Comparison of ENCODE assay signal across 8 cellular contexts in the genomic region with DNA sequence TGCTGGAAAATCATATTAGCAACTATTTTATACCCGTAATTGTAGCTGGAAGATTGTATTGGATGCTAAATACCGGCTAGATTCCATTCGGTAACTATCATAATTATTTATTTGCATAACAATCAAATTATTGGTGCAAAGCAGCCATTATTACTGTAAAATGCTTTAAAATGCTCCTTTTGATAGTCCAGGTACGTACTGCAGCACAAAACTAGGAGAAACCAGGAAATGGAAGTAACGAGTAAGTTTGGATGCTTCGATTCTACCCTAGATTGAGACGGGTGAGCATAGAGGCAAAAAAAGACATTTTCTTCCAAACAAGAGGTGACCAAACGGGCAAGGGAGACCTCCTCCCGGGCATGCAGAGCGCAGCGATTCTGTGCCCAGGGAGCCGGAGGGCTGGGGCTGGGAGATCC. TPM values are rescaled to one million over a fixed set of nuclear protein-coding genes. Genes with fewer than 3 reads are reported as not detected.
DNase-seq lines count a peak whose midpoint lies in the region; ATAC-seq, FAIRE-seq and TF ChIP-seq lines count a peak whose summit lies in the region.

No MANE protein-coding gene starts in this region.

- H3K36me3 Mint-ChIP-seq in activated CD8-positive, alpha-beta T cell treated with anti-CD3 and anti-CD28 coated beads for 36 hours (ENCODE audit: low read depth) = peaks cover 13% of the 10 kb centered on the region

- peaks cover 21% of the 10 kb centered on the region for H4K20me1 ChIP-seq in DND-41 (ENCODE audit: insufficient read depth, low read length)
- peaks cover 13% of the 10 kb centered on the region for H4K20me1 ChIP-seq in hepatocyte (ENCODE audit: insufficient read depth, poor library complexity, severe bottlenecking)
- H4K20me1 ChIP-seq in smooth muscle cell (ENCODE audit: low read depth) = peaks cover 16% of the 10 kb centered on the region

- H3K79me2 ChIP-seq in DND-41 (ENCODE audit: insufficient read depth, low read length) = peaks cover 31% of the 10 kb centered on the region
- peaks cover 15% of the 10 kb centered on the region for H3K79me2 ChIP-seq in hepatocyte
- peaks cover 19% of the 10 kb centered on the region for H3K79me2 ChIP-seq in smooth muscle cell (ENCODE audit: low read depth)

- no peaks in the 10 kb centered on the region for H3K27me3 Mint-ChIP-seq in activated CD8-positive, alpha-beta T cell treated with anti-CD3 and anti-CD28 coated beads for 36 hours

- no peaks in the 10 kb centered on the region for H3K9me2 ChIP-seq in hepatocyte (replicated peaks; ENCODE audit: insufficient read depth)

- H3K36me3 ChIP-seq in DND-41 (ENCODE audit: insufficient read depth, low read length) (peaks cover 5% of the 10 kb centered on the region), hepatocyte (replicated peaks; ENCODE audit: insufficient read depth, low read depth) (no peaks in the 10 kb centered on the region), smooth muscle cell (ENCODE audit: low read depth) (no peaks in the 10 kb centered on the region)

- H3K4me3 ChIP-seq in DND-41 (ENCODE audit: low read depth in 1 of 2, low read length in 2 of 2) (peak overlapping the region; percentile 76 to 87), hepatocyte (peak overlapping the region; percentile 62), smooth muscle cell (peak overlapping the region; percentile 98)

- FAIRE-seq in urothelium cell line (lab: Jason Lieb, UNC) = no peak

- H3K27ac ChIP-seq in DND-41 (ENCODE audit: low read length) = peak overlapping the region; percentile 82
- H3K27ac ChIP-seq in hepatocyte = peak overlapping the region; percentile 97
- H3K27ac ChIP-seq in smooth muscle cell (ENCODE audit: low read depth) = peak overlapping the region; percentile 98

- peak overlapping the region; percentile 96 for H3K4me3 Mint-ChIP-seq in activated CD8-positive, alpha-beta T cell treated with anti-CD3 and anti-CD28 coated beads for 36 hours

- H3K4me2 ChIP-seq in DND-41 (ENCODE audit: insufficient read depth, low read length) = peak overlapping the region; percentile 81
- H3K4me2 ChIP-seq in hepatocyte = peak overlapping the region; percentile 83
- H3K4me2 ChIP-seq in smooth muscle cell = peak overlapping the region; percentile 96

- H3K27ac Mint-ChIP-seq in activated CD8-positive, alpha-beta T cell treated with anti-CD3 and anti-CD28 coated beads for 36 hours = peak overlapping the region; percentile 98

- intact Hi-C loops in activated CD8-positive, alpha-beta T cell treated with anti-CD3 and anti-CD28 coated beads for 36 hours (cut with micrococcal nuclease) = no loop called here

- DNase-seq in DND-41 = no peak
- no peak for DNase-seq in activated CD8-positive, alpha-beta T cell treated with anti-CD3 and anti-CD28 coated beads for 36 hours
- DNase-seq in hepatocyte (ENCODE audit: low spot score) = no peak
- no peak for DNase-seq in smooth muscle cell (lab: John Stamatoyannopoulos, UW; ENCODE audit: unreplicated experiment)
- DNase-seq in HT-29 (ENCODE audit: low spot score) = no peak
- no peak for DNase-seq in urothelium cell line (ENCODE audit: low spot score)
- no peak for DNase-seq in NK-92 treated with Interleukin-12 subunit alpha and Interleukin-12 subunit beta, amount 100 ng/mL, for 24 hours (lab: John Stamatoyannopoulos, UW)

- ATAC-seq in DND-41 (ENCODE audit: insufficient read depth, low read depth) = peak; percentile 46
- ATAC-seq in HG02678 (IDR thresholded peaks at IDR 0.05; ENCODE audit: unreplicated experiment) = peak; percentile 37
- ATAC-seq in activated CD8-positive, alpha-beta T cell treated with anti-CD3 and anti-CD28 coated beads for 36 hours = no peak

- H3K9me3 ChIP-seq in DND-41 (ENCODE audit: insufficient read depth, low read length, severe bottlenecking) (no peaks in the 10 kb centered on the region), hepatocyte (ENCODE audit: low read depth) (no peaks in the 10 kb centered on the region), smooth muscle cell (replicated peaks; ENCODE audit: low read depth) (no peaks in the 10 kb centered on the region)

- peak overlapping the region; percentile 94 for H2AFZ ChIP-seq in DND-41 (ENCODE audit: low read depth, low read length)
- peak overlapping the region; percentile 68 for H2AFZ ChIP-seq in hepatocyte
- H2AFZ ChIP-seq in smooth muscle cell (ENCODE audit: low read depth) = peak overlapping the region; percentile 79

- no peaks in the 10 kb centered on the region for H3K9me3 Mint-ChIP-seq in activated CD8-positive, alpha-beta T cell treated with anti-CD3 and anti-CD28 coated beads for 36 hours

- TF ChIP-seq CTCF in DND-41 (IDR thresholded peaks at IDR 0.05; ENCODE audit: borderline replicate concordance, extremely low read depth, low read length, poor library complexity, severe bottlenecking) (no peak), hepatocyte (IDR thresholded peaks at IDR 0.05; ENCODE audit: poor library complexity) (no peak), smooth muscle cell (IDR thresholded peaks at IDR 0.05; ENCODE audit: borderline replicate concordance, insufficient read depth, poor library complexity, severe bottlenecking) (no peak)
- no peak for TF ChIP-seq CTCF in activated CD8-positive, alpha-beta T cell treated with anti-CD3 and anti-CD28 coated beads for 36 hours (IDR thresholded peaks at IDR 0.05)

- no peaks in the 10 kb centered on the region for H3K27me3 ChIP-seq in DND-41 (ENCODE audit: insufficient read depth, low read length, poor library complexity)
- no peaks in the 10 kb centered on the region for H3K27me3 ChIP-seq in hepatocyte
- H3K27me3 ChIP-seq in smooth muscle cell (ENCODE audit: low read depth) = no peaks in the 10 kb centered on the region

- peak overlapping the region; percentile 94 for H3K9ac ChIP-seq in DND-41 (ENCODE audit: low read depth, low read length)
- H3K9ac ChIP-seq in smooth muscle cell (ENCODE audit: low read depth) = peak overlapping the region; percentile 99

- peaks cover 22% of the 10 kb centered on the region for H3K4me1 Mint-ChIP-seq in activated CD8-positive, alpha-beta T cell treated with anti-CD3 and anti-CD28 coated beads for 36 hours (ENCODE audit: low read depth)

- CTCF ChIA-PET in activated CD8-positive, alpha-beta T cell treated with anti-CD3 and anti-CD28 coated beads for 36 hours (lab: Charles Lee) = interaction anchor here (1.0 to 1.3 kb wide), 2 partner anchors 10 to 68 kb away, joined by 3 to 9 read pairs; no protein-coding TSS in a partner anchor

- POLR2A ChIA-PET in activated CD8-positive, alpha-beta T cell treated with anti-CD3 and anti-CD28 coated beads for 36 hours (lab: Charles Lee) = interaction anchor here (0.6 to 1.9 kb wide), 4 partner anchors 9 to 107 kb away, joined by 3 to 9 read pairs (median 6); no protein-coding TSS in a partner anchor

- no peaks in the 10 kb centered on the region for H3F3A ChIP-seq in smooth muscle cell (ENCODE audit: low read depth)

- H3K4me1 ChIP-seq in DND-41 (ENCODE audit: insufficient read depth, low read length) (peaks cover 21% of the 10 kb centered on the region), hepatocyte (ENCODE audit: insufficient read depth) (peaks cover 7% of the 10 kb centered on the region), smooth muscle cell (ENCODE audit: low read depth) (peaks cover 19% of the 10 kb centered on the region)

- WGBS in hepatocyte (ENCODE audit: low lambda C conversion rate, missing lambda C conversion rate) = 11% methylated on average over 12 of the region's 12 CpGs
- 11% methylated on average over 12 of the region's 12 CpGs for WGBS in smooth muscle cell (ENCODE audit: low lambda C conversion rate)

RNA-seq across cellular contexts. Expression of a gene that starts 0.5 kb away (rescaled TPM):
- total RNA-seq in activated CD8-positive, alpha-beta T cell treated with anti-CD3 and anti-CD28 coated beads for 36 hours = 10 to 100 TPM; 71.3 to 72.6 TPM
- 73.7 and 79.1 TPM in 2 replicates for total RNA-seq in hepatocyte
- polyA plus RNA-seq in hepatocyte = 39.6 and 42.7 TPM in 2 replicates
- 83.7 and 90.2 TPM in 2 replicates for total RNA-seq in smooth muscle cell
- 41.3 and 43.4 TPM in 2 replicates for polyA plus RNA-seq in smooth muscle cell
- 42.3 and 44.0 TPM in 2 replicates for total RNA-seq in HT-29 (2014; rRNA removed; shearing (Covaris generic))
